ENCODE assay signal across 8 cellular contexts in genomic region chr12:52020539-52021336, GRCh38. TPM values are rescaled to one million over a fixed set of nuclear protein-coding genes. Genes with fewer than 3 reads are reported as not detected.
A peak's percentile ranks its signal among the peaks of the same experiment; 100 is the strongest.
DNase-seq lines count a peak whose midpoint lies in the region; ATAC-seq and TF ChIP-seq lines count a peak whose summit lies in the region.

No MANE protein-coding gene starts in this region.

- H3K36me3 ChIP-seq in thoracic aorta: no peaks in the 10 kb centered on the region

- H3K9me3 ChIP-seq in thoracic aorta: no peaks in the 10 kb centered on the region

- H3K4me1 ChIP-seq in thoracic aorta (ENCODE audit: control insufficient read depth in 1 of 2, low read depth in 2 of 2): peaks cover 11 to 14% of the 10 kb centered on the region in 2 donors

- H3K4me1 Mint-ChIP-seq in chondrocyte (ENCODE audit: low read depth): peaks cover 20% of the 10 kb centered on the region
- H3K4me1 Mint-ChIP-seq in memory B cell: peaks cover 38% of the 10 kb centered on the region

- ATAC-seq in GM18511 (IDR thresholded peaks at IDR 0.05; ENCODE audit: unreplicated experiment): peak; percentile 51
- ATAC-seq in memory B cell (ENCODE audit: low read depth): peak; percentile 49
- no peak for ATAC-seq in thoracic aorta (ENCODE audit: insufficient number of reproducible peaks, low FRiP score, low read depth)
- ATAC-seq in HG02798 (IDR thresholded peaks at IDR 0.05; ENCODE audit: poor library complexity, unreplicated experiment): no peak

- H3K36me3 Mint-ChIP-seq in chondrocyte (ENCODE audit: low read depth) (no peaks in the 10 kb centered on the region), memory B cell (no peaks in the 10 kb centered on the region)

- H3K27me3 Mint-ChIP-seq in chondrocyte (ENCODE audit: low read depth) (no peaks in the 10 kb centered on the region), memory B cell (no peaks in the 10 kb centered on the region)

- TF ChIP-seq CTCF in VCaP (conservative IDR thresholded peaks at IDR 0.05) (peak; percentile 86), chondrocyte (IDR thresholded peaks at IDR 0.05) (peak; percentile 81), thoracic aorta (IDR thresholded peaks at IDR 0.05) (peak; percentile 48)

- no peaks in the 10 kb centered on the region for H3K27me3 ChIP-seq in thoracic aorta (replicated peaks; ENCODE audit: insufficient read depth)

- H3K27ac ChIP-seq in VCaP (no peak overlapping the region), thoracic aorta (no peak overlapping the region)

- H3K9me3 Mint-ChIP-seq in chondrocyte (ENCODE audit: low read depth) (no peaks in the 10 kb centered on the region), memory B cell (no peaks in the 10 kb centered on the region)

- H3K27ac Mint-ChIP-seq in chondrocyte (ENCODE audit: unreplicated experiment): no peak overlapping the region
- H3K27ac Mint-ChIP-seq in memory B cell: peak overlapping the region; percentile 5

- no peak overlapping the region for H3K4me3 ChIP-seq in thoracic aorta

- H3K4me3 Mint-ChIP-seq in chondrocyte (ENCODE audit: unreplicated experiment) (no peak overlapping the region), memory B cell (peak overlapping the region; percentile 43)

- DNase-seq in AG20443 (ENCODE audit: low spot score): peak; percentile 70
- peak; percentile 21 for DNase-seq in NCI-H1694 (lab: John Stamatoyannopoulos, UW)
- no peak for DNase-seq in chondrocyte (ENCODE audit: low spot score)
- peak in 1 of 2 donors; percentile 69 for DNase-seq in memory B cell (ENCODE audit: low spot score in 2 of 2)
- DNase-seq in thoracic aorta (ENCODE audit: low spot score): no peak

RNA-seq across cellular contexts. Expression of gene TAMALIN, which starts 14.0 kb away (rescaled TPM):
- total RNA-seq in chondrocyte (11.1 to 15.7 TPM (median 13.7 TPM) in 3 replicates), thoracic aorta (10 to 100 TPM; 17.0 to 21.9 TPM)

RNA-seq across cellular contexts. Expression of gene NR4A1, which starts 30.5 kb away (rescaled TPM):
- total RNA-seq in chondrocyte (5.7 to 7.6 TPM (median 7.3 TPM) in 3 replicates), thoracic aorta (100 to 1,000 TPM; 112 to 468 TPM)

RNA-seq across cellular contexts. Expression of gene ATG101, which starts 49.0 kb away (rescaled TPM):
- total RNA-seq in chondrocyte: 48.0 to 55.1 TPM (median 50.5 TPM) in 3 replicates
- 10 to 100 TPM; 43.0 to 46.6 TPM for total RNA-seq in thoracic aorta

RNA-seq across cellular contexts. Expression of gene SMIM41, which starts 58.8 kb away (rescaled TPM):
- total RNA-seq in chondrocyte (not detected in 3 replicates), thoracic aorta (1 to 10 TPM in 1 of 2 donors, not detected in 1; 1.8 TPM)

Comparison
In these comparisons a context has a peak if more than half of its experiments do, and no peak if none do; other contexts are left out.
1. DNase-seq: peak in AG20443 (single experiment) and NCI-H1694 (single experiment); none in chondrocyte (single experiment) and thoracic aorta (single experiment).
2. ATAC-seq: peak in GM18511 (single experiment) and memory B cell (single experiment); none in thoracic aorta (single experiment) and HG02798 (single experiment).
3. RNA of gene NR4A1, which starts 30.5 kb away (total RNA-seq): 112 to 468 TPM in thoracic aorta; 5.7 to 7.6 TPM in chondrocyte; every median in the first group is over 10 times any median in the second.
4. Peak in every context shown above with its lines, with median percentiles within 50 percentile points of each other: CTCF ChIP-seq.